ENCODE assay signal across 29 cellular contexts in genomic region chr19:44066305-44066704, GRCh38. TPM values are rescaled to one million over a fixed set of nuclear protein-coding genes. Genes with fewer than 3 reads are reported as not detected.
"Had no signal": no experiment of that assay in that cellular context is flagged by ENCODE, and none has a peak within 500 bp of the region (broad histone marks: within the 10 kb centered on the region; RNA-seq: fewer than 3 reads in every experiment).

No MANE protein-coding gene starts in this region.

- H3K27ac Mint-ChIP-seq: activated B cell treated with CpG ODN at 0.5 μM for 24 hours; activated CD4-positive, alpha-beta memory T cell treated with anti-CD3 and anti-CD28 coated beads for 36 hours; activated naive CD4-positive, alpha-beta T cell treated with anti-CD3 and anti-CD28 coated beads, Interleukin-2, amount 10 ng/mL, durations not matched to agents 7 days and 5 days; activated naive CD8-positive, alpha-beta T cell treated with anti-CD3 and anti-CD28 coated beads, Interleukin-2, amount 10 ng/mL, durations not matched to agents 7 days and 5 days; activated T-cell treated with anti-CD3 and anti-CD28 coated beads, Interleukin-2, amount 50 U/mL, for 72 hours; activated T-helper 2 cell treated with anti-CD3 and anti-CD28 coated beads, Interferon-gamma antibody, Interleukin-2, Interleukin-4, amounts not matched to agents 10 μg/mL and 5 μg/mL and 100 μg/mL, durations not matched to agents 14 hours and 24 hours and 36 hours; T-cell had no signal

- H3K4me3 ChIP-seq: breast epithelium, SK-N-MC had no signal

- FAIRE-seq: TTC549 had no signal

- H3K27ac ChIP-seq: breast epithelium, SK-N-MC had no signal

- DNase-seq: activated B cell treated with CpG ODN at 0.5 μM for 24 hours; activated CD4-positive, alpha-beta memory T cell treated with anti-CD3 and anti-CD28 coated beads for 36 hours; activated CD4-positive, alpha-beta T cell treated with anti-CD3 and anti-CD28 coated beads, Interleukin-2, amount 10 ng/mL, durations not matched to agents 7 days and 5 days; activated gamma-delta T cell treated with Interleukin-2 at 50 U/mL for 16 hours; activated naive CD4-positive, alpha-beta T cell treated with anti-CD3 and anti-CD28 coated beads, Interleukin-2, amount 10 ng/mL, durations not matched to agents 7 days and 5 days; activated naive CD8-positive, alpha-beta T cell treated with anti-CD3 and anti-CD28 coated beads, Interleukin-2, amount 10 ng/mL, durations not matched to agents 7 days and 5 days; activated T-cell treated with anti-CD3 and anti-CD28 coated beads for 4 hours; activated T-cell treated with anti-CD3 and anti-CD28 coated beads, Interleukin-2, amount 50 U/mL, for 72 hours; aorta; Karpas-422; MM.1S; NCI-H1105; NCI-H1436; NCI-H1694 treated with DMSO at 0.1 percent for 48 hours; NCI-H2029 treated with DMSO at 0.1 percent for 48 hours; NCI-H510A treated with DMSO at 0.1 percent for 48 hours; NCI-H69; NK-92 treated with Interleukin-12 subunit alpha and Interleukin-12 subunit beta, amount 100 ng/mL, for 24 hours; OCI-M1; RPMI8226; T-cell; T-helper 2 cell; T1000 had no signal

- H3K4me1 ChIP-seq: breast epithelium had no signal

- ATAC-seq: activated T-cell treated with anti-CD3 and anti-CD28 coated beads, Interleukin-2, amount 50 U/mL, for 72 hours; Panc1; Right ventricle myocardium inferior; T-cell had no signal

- H3K27me3 Mint-ChIP-seq: activated CD4-positive, alpha-beta memory T cell treated with anti-CD3 and anti-CD28 coated beads for 36 hours; activated CD4-positive, alpha-beta T cell treated with anti-CD3 and anti-CD28 coated beads, Interleukin-2, amount 10 ng/mL, durations not matched to agents 7 days and 5 days; activated naive CD4-positive, alpha-beta T cell treated with anti-CD3 and anti-CD28 coated beads, Interleukin-2, amount 10 ng/mL, durations not matched to agents 7 days and 5 days; activated naive CD8-positive, alpha-beta T cell treated with anti-CD3 and anti-CD28 coated beads, Interleukin-2, amount 10 ng/mL, durations not matched to agents 7 days and 5 days; T-cell had no signal

- H3K4me3 Mint-ChIP-seq: activated B cell treated with CpG ODN at 0.5 μM for 24 hours; activated CD4-positive, alpha-beta memory T cell treated with anti-CD3 and anti-CD28 coated beads for 36 hours; activated CD4-positive, alpha-beta T cell treated with anti-CD3 and anti-CD28 coated beads, Interleukin-2, amount 10 ng/mL, durations not matched to agents 7 days and 5 days; activated naive CD4-positive, alpha-beta T cell treated with anti-CD3 and anti-CD28 coated beads, Interleukin-2, amount 10 ng/mL, durations not matched to agents 7 days and 5 days; activated naive CD8-positive, alpha-beta T cell treated with anti-CD3 and anti-CD28 coated beads, Interleukin-2, amount 10 ng/mL, durations not matched to agents 7 days and 5 days; activated T-cell treated with anti-CD3 and anti-CD28 coated beads, Interleukin-2, amount 50 U/mL, for 72 hours; T-cell had no signal

- H3K27me3 ChIP-seq: breast epithelium had no signal

RNA-seq across cellular contexts. Expression of gene ZNF223, which starts 14.5 kb away (rescaled TPM):
- total RNA-seq: activated T-helper 2 cell treated with anti-CD3 and anti-CD28 coated beads, Interferon-gamma antibody, Interleukin-2, Interleukin-4, amounts not matched to agents 10 μg/mL and 5 μg/mL and 100 μg/mL, durations not matched to agents 14 hours and 24 hours and 36 hours had no signal
